Comparison of ENCODE assay signal across 10 cellular contexts in the genomic region with DNA sequence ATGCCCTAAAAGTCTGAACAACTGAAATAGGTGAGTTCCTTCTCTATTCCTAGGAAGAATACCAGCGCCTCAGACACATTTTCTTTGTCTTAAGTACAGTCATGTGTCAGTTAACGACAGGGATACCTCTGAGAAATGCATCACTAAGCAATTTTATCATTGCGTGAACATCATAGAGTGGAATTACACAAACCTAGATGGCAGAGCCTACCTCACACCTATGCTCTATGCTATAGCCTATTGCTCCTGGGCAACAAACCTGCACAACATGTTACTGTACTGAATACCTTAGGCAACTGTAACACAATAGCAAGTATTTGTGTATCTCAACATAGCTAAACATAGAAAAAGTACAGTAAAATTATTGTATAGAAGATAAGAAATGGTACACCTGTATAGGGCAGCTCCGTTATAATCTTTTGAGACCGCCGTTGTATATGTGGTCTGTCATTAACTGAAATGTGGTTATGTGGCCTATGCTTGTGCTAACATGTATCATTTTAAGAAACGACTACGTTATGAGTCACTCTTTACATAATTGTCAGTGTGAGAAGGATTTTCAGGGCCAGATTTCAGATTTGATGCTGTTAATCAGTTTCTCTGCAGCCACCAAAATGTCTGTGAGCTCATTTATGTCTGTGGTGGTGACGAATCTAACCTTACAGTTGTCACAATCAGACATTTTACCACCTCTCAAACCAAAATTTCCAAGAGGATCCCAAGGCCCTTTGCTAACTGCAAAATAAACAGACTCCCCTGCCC.
DNase-seq lines count a peak whose midpoint lies in the region; ATAC-seq and TF ChIP-seq lines count a peak whose summit lies in the region.
"Had no signal": no experiment of that assay in that cellular context is flagged by ENCODE, and none has a peak within 500 bp of the region (broad histone marks: within the 10 kb centered on the region; RNA-seq: fewer than 3 reads in every experiment).

No MANE protein-coding gene starts in this region.

- peak overlapping the region; percentile 35 for H3K27ac ChIP-seq in RWPE2 (ENCODE audit: poor library complexity, severe bottlenecking)
- H3K27ac ChIP-seq in SK-N-SH (ENCODE audit: low read depth in 2 of 2, low read length in 1 of 2): no peak overlapping the region
- H3K27ac ChIP-seq: heart left ventricle had no signal

- no peak for TF ChIP-seq EP300 in SK-N-SH (IDR thresholded peaks at IDR 0.05; ENCODE audit: borderline replicate concordance in 1 of 2, low read depth in 1 of 2, low read length in 1 of 2)

- no peak for TF ChIP-seq CTCF in RWPE2 (IDR thresholded peaks at IDR 0.05; ENCODE audit: poor library complexity, severe bottlenecking)
- TF ChIP-seq CTCF in SK-N-SH (IDR thresholded peaks at IDR 0.05): no peak

- DNase-seq in activated CD4-positive, CD25-positive, alpha-beta regulatory T cell (lab: John Stamatoyannopoulos, UW): no peak
- DNase-seq in RWPE2 (ENCODE audit: low spot score) (no peak), kidney tubule cell (ENCODE audit: low spot score) (peak; percentile 43), HT-29 (ENCODE audit: low spot score) (no peak), SKM-1 (lab: John Stamatoyannopoulos, UW; ENCODE audit: unreplicated experiment) (no peak), SK-N-SH (no peak)
- DNase-seq: heart left ventricle, small intestine had no signal

- H3K4me3 ChIP-seq in RWPE2 (ENCODE audit: severe bottlenecking): no peak overlapping the region
- no peak overlapping the region for H3K4me3 ChIP-seq in SK-N-SH (ENCODE audit: low read depth in 2 of 2, low read length in 1 of 2)
- H3K4me3 ChIP-seq: heart left ventricle had no signal

- peak; percentile 89 to 95 for ATAC-seq in activated CD4-positive, CD25-positive, alpha-beta regulatory T cell treated with anti-CD3 and anti-CD28 coated beads, Interleukin-2, amount 50 U/mL, for 24 hours
- ATAC-seq in HG02981 (IDR thresholded peaks at IDR 0.05; ENCODE audit: unreplicated experiment): peak; percentile 86
- ATAC-seq in RWPE2 (ENCODE audit: low read depth): peak; percentile 97
- ATAC-seq: heart left ventricle had no signal

- H2AFZ ChIP-seq in SK-N-SH (ENCODE audit: low read depth): no peak overlapping the region

- POLR2A ChIA-PET in SK-N-SH (lab: Yijun Ruan, JAX): no interaction called here

- no peaks in the 10 kb centered on the region for H3K79me2 ChIP-seq in SK-N-SH (ENCODE audit: insufficient read depth)

- H3K36me3 ChIP-seq in RWPE2 (ENCODE audit: low read depth) (no peaks in the 10 kb centered on the region), SK-N-SH (replicated peaks in 1 of 2; ENCODE audit: control insufficient read depth in 1 of 2, insufficient read depth in 2 of 2, low read length in 1 of 2) (no peaks in the 10 kb centered on the region)
- H3K36me3 ChIP-seq: heart left ventricle had no signal

- no peaks in the 10 kb centered on the region for H3K9me2 ChIP-seq in SK-N-SH

- CTCF ChIA-PET in SK-N-SH (lab: Yijun Ruan, JAX): interaction anchor here (0.7 to 3.2 kb wide), 4 partner anchors 9 to 149 kb away, joined by 3 to 17 read pairs (median 5); a partner anchor contains a TSS

- H3K9ac ChIP-seq in SK-N-SH: no peak overlapping the region

- H3K27me3 ChIP-seq in RWPE2 (ENCODE audit: insufficient read depth, poor library complexity, severe bottlenecking) (no peaks in the 10 kb centered on the region), SK-N-SH (ENCODE audit: insufficient read depth) (peaks cover 31% of the 10 kb centered on the region; the same call in 1 of the 2 replicates)
- H3K27me3 ChIP-seq: heart left ventricle had no signal

- no peaks in the 10 kb centered on the region for H4K20me1 ChIP-seq in SK-N-SH (ENCODE audit: insufficient read depth)

- H3K4me2 ChIP-seq in SK-N-SH: no peak overlapping the region

- WGBS in SK-N-SH (ENCODE audit: low lambda C conversion rate): 67% methylated on average over 9 of the region's 9 CpGs

- H3K4me1 ChIP-seq in RWPE2 (ENCODE audit: insufficient read depth, poor library complexity, severe bottlenecking) (peaks cover 11% of the 10 kb centered on the region), SK-N-SH (ENCODE audit: control insufficient read depth in 1 of 2, insufficient read depth in 2 of 2, low read depth in 1 of 2, low read length in 1 of 2) (peaks cover 0 to 3% of the 10 kb centered on the region in 2 experiments; a peak in 1 of 4 replicates)

- H3K9me3 ChIP-seq in RWPE2 (ENCODE audit: severe bottlenecking) (no peaks in the 10 kb centered on the region), SK-N-SH (no peaks in the 10 kb centered on the region)
- H3K9me3 ChIP-seq: heart left ventricle had no signal

- TF ChIP-seq RAD21 in SK-N-SH (IDR thresholded peaks at IDR 0.05; ENCODE audit: low read length): no peak

- H3F3A ChIP-seq in SK-N-SH (replicated peaks; ENCODE audit: insufficient read depth): no peaks in the 10 kb centered on the region

TF ChIP-seq in SK-N-SH, 30 proteins besides CTCF, POLR2A, EP300 and RAD21:
- TF ChIP-seq RXRA (IDR thresholded peaks at IDR 0.05; ENCODE audit: borderline replicate concordance, low read depth) (no peak), TCF12 (IDR thresholded peaks at IDR 0.05) (no peak), FOXM1 (IDR thresholded peaks at IDR 0.05; ENCODE audit: low read depth) (no peak), TAF1 (IDR thresholded peaks at IDR 0.05; ENCODE audit: borderline replicate concordance, low read depth, low read length) (no peak), SIN3A (IDR thresholded peaks at IDR 0.05; ENCODE audit: borderline replicate concordance, low read depth, low read length) (no peak)
- TF ChIP-seq, protein P1, sequence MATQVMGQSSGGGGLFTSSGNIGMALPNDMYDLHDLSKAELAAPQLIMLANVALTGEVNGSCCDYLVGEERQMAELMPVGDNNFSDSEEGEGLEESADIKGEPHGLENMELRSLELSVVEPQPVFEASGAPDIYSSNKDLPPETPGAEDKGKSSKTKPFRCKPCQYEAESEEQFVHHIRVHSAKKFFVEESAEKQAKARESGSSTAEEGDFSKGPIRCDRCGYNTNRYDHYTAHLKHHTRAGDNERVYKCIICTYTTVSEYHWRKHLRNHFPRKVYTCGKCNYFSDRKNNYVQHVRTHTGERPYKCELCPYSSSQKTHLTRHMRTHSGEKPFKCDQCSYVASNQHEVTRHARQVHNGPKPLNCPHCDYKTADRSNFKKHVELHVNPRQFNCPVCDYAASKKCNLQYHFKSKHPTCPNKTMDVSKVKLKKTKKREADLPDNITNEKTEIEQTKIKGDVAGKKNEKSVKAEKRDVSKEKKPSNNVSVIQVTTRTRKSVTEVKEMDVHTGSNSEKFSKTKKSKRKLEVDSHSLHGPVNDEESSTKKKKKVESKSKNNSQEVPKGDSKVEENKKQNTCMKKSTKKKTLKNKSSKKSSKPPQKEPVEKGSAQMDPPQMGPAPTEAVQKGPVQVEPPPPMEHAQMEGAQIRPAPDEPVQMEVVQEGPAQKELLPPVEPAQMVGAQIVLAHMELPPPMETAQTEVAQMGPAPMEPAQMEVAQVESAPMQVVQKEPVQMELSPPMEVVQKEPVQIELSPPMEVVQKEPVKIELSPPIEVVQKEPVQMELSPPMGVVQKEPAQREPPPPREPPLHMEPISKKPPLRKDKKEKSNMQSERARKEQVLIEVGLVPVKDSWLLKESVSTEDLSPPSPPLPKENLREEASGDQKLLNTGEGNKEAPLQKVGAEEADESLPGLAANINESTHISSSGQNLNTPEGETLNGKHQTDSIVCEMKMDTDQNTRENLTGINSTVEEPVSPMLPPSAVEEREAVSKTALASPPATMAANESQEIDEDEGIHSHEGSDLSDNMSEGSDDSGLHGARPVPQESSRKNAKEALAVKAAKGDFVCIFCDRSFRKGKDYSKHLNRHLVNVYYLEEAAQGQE (IDR thresholded peaks at IDR 0.05; ENCODE audit: low read depth, low read length): no peak
